7 cellular contexts compared by ENCODE assay signal in the genomic region with DNA sequence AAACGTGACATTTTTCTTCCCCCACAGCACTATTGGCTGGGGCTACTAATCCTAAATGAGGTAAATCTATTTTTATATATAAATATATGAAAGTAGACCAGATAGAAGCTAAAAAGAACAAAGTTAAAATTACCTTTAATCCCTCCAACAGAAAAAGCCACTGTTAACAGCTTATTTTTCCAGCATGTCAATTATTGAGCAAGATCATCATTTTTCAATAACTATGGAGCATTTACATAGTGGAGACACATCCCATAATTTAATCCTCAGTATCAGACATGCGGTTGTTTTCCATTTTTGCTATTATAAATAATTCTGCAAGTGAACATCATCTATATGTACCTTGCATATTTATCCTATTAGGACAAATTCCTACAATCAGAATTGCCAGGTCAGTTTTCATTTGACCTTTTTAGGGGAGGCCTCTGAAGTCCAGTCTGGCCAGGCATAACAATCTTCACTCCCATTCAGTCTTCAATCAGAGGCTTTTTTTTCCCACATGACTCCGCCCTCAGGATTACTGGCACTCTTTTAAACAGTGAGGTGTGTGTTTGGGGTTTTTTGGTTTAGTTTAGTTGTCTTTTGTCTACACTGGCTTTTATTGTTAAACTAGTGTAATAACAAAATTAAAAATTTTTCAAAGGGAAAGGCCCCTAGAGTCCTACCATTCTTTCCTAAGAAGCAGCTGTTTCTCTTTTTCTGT.
"Had no signal": no experiment of that assay in that cellular context is flagged by ENCODE, and none has a peak within 500 bp of the region (broad histone marks: within the 10 kb centered on the region; RNA-seq: fewer than 3 reads in every experiment).

No MANE protein-coding gene starts in this region.

- H3K27ac ChIP-seq: GM23248 had no signal

- H3K27me3 Mint-ChIP-seq: IgD-negative memory B cell had no signal

- H3K27ac Mint-ChIP-seq: IgD-negative memory B cell had no signal

- H3K9ac ChIP-seq: GM23248 had no signal

- H2AFZ ChIP-seq: GM23248 had no signal

- H3K4me1 Mint-ChIP-seq: IgD-negative memory B cell had no signal

- H3K4me3 ChIP-seq: GM23248 had no signal

- FAIRE-seq: HTR-8/SVneo had no signal

- H3K9me3 Mint-ChIP-seq: IgD-negative memory B cell had no signal

- H3K4me3 Mint-ChIP-seq: IgD-negative memory B cell had no signal

- DNase-seq: GM23248, GOT3, H7, HCEC 1CT, KG1 had no signal
